Comparison of ENCODE assay signal across 8 cellular contexts in genomic region chr19:56121180-56122167, GRCh38.
DNase-seq lines count a peak whose midpoint lies in the region; FAIRE-seq and TF ChIP-seq lines count a peak whose summit lies in the region.

TSS of gene ZNF787 (minus strand) at chr19:56121295. CDS start at chr19:56103217, 18,078 bp downstream.

- H3K4me3 ChIP-seq in Loucy (ENCODE audit: low read length, poor library complexity, severe bottlenecking), result peak within 1 kb of the TSS; percentile 99

- H3K27me3 Mint-ChIP-seq in nephron (ENCODE audit: low read depth), result no peaks in the 10 kb centered on the region
- no peaks in the 10 kb centered on the region for H3K27me3 Mint-ChIP-seq in stimulated activated naive CD8-positive, alpha-beta T cell treated with anti-CD3 and anti-CD28 coated beads, Interleukin-15, Interleukin-2, amounts not matched to agents 100 ng/mL and 50 ng/mL, for 24 hours

- DNase-seq in EL (peak; percentile 97), H54 (ENCODE audit: insufficient read length, low spot score) (peak; percentile 100), fibroblast of peridontal ligament (ENCODE audit: extremely low read depth) (peak; percentile 96)
- DNase-seq in activated T-helper 9 cell treated with anti-CD3 and anti-CD28 coated beads, Interleukin-2, amount 50 U/mL, for 16 hours (ENCODE audit: low read depth), result peak; percentile 97

- H3K4me1 Mint-ChIP-seq in nephron, result peaks cover 59% of the 10 kb centered on the region
- peaks cover 33% of the 10 kb centered on the region for H3K4me1 Mint-ChIP-seq in stimulated activated naive CD8-positive, alpha-beta T cell treated with anti-CD3 and anti-CD28 coated beads, Interleukin-15, Interleukin-2, amounts not matched to agents 100 ng/mL and 50 ng/mL, for 24 hours (ENCODE audit: low read depth)

- H3K27ac Mint-ChIP-seq in nephron, result peak within 1 kb of the TSS; percentile 91 to 97 (median 95)
- peak within 1 kb of the TSS; percentile 95 for H3K27ac Mint-ChIP-seq in stimulated activated naive CD8-positive, alpha-beta T cell treated with anti-CD3 and anti-CD28 coated beads, Interleukin-15, Interleukin-2, amounts not matched to agents 100 ng/mL and 50 ng/mL, for 24 hours

- no peaks in the 10 kb centered on the region for H3K9me2 ChIP-seq in Loucy (replicated peaks; ENCODE audit: low read depth, low read length)

- no peaks in the 10 kb centered on the region for H3K9me3 Mint-ChIP-seq in nephron
- H3K9me3 Mint-ChIP-seq in stimulated activated naive CD8-positive, alpha-beta T cell treated with anti-CD3 and anti-CD28 coated beads, Interleukin-15, Interleukin-2, amounts not matched to agents 100 ng/mL and 50 ng/mL, for 24 hours, result no peaks in the 10 kb centered on the region

- peak within 1 kb of the TSS; percentile 89 to 90 (median 89) for H3K4me3 Mint-ChIP-seq in nephron
- H3K4me3 Mint-ChIP-seq in stimulated activated naive CD8-positive, alpha-beta T cell treated with anti-CD3 and anti-CD28 coated beads, Interleukin-15, Interleukin-2, amounts not matched to agents 100 ng/mL and 50 ng/mL, for 24 hours, result peak within 1 kb of the TSS; percentile 88

- no peaks in the 10 kb centered on the region for H3F3A ChIP-seq in Loucy (ENCODE audit: low read depth)

- no peaks in the 10 kb centered on the region for H3K9me3 ChIP-seq in Loucy (ENCODE audit: insufficient read depth, low read depth, low read length)

- H2AFZ ChIP-seq in Loucy (ENCODE audit: low read length), result peak within 1 kb of the TSS; percentile 95

- H3K79me2 ChIP-seq in Loucy (ENCODE audit: insufficient read depth, low read length), result peaks cover 39% of the 10 kb centered on the region

- H3K36me3 ChIP-seq in Loucy (ENCODE audit: insufficient read depth, low read length), result no peaks in the 10 kb centered on the region

- no peaks in the 10 kb centered on the region for H3K27me3 ChIP-seq in Loucy (ENCODE audit: insufficient read depth, low read length, poor library complexity, severe bottlenecking)

- TF ChIP-seq CTCF in Loucy (conservative IDR thresholded peaks at IDR 0.05; ENCODE audit: low read length) (no peak), nephron (IDR thresholded peaks at IDR 0.05; ENCODE audit: unreplicated experiment in 3 of 3) (no peak)

- FAIRE-seq in H54 (lab: Jason Lieb, UNC), result no peak

- TF ChIP-seq POLR2A in H54 (IDR thresholded peaks at IDR 0.05; ENCODE audit: low read depth, low read length), result peak; percentile 59
- peak; percentile 63 for TF ChIP-seq POLR2A in Raji (IDR thresholded peaks at IDR 0.05; ENCODE audit: insufficient read depth, low read depth, low read length)

- peaks cover 36% of the 10 kb centered on the region for H4K20me1 ChIP-seq in Loucy (ENCODE audit: insufficient read depth, low read length, poor library complexity, severe bottlenecking)

- no peaks in the 10 kb centered on the region for H3K36me3 Mint-ChIP-seq in nephron (ENCODE audit: low read depth)
- H3K36me3 Mint-ChIP-seq in stimulated activated naive CD8-positive, alpha-beta T cell treated with anti-CD3 and anti-CD28 coated beads, Interleukin-15, Interleukin-2, amounts not matched to agents 100 ng/mL and 50 ng/mL, for 24 hours (ENCODE audit: low read depth), result peaks cover 21% of the 10 kb centered on the region

- H3K4me2 ChIP-seq in Loucy (ENCODE audit: low read depth, low read length, poor library complexity, severe bottlenecking), result peak within 1 kb of the TSS; percentile 96

- H3K9ac ChIP-seq in Loucy (ENCODE audit: low read depth, low read length, poor library complexity, severe bottlenecking), result peak within 1 kb of the TSS; percentile 97

- peaks cover 25% of the 10 kb centered on the region for H3K4me1 ChIP-seq in Loucy (ENCODE audit: insufficient read depth, low read length, poor library complexity, severe bottlenecking)

Comparison
In these comparisons a context has a peak if more than half of its experiments do, and no peak if none do; other contexts are left out.
1. Peak in every context shown above with its lines: DNase-seq and H3K4me3 ChIP-seq.